In the genomic region with DNA sequence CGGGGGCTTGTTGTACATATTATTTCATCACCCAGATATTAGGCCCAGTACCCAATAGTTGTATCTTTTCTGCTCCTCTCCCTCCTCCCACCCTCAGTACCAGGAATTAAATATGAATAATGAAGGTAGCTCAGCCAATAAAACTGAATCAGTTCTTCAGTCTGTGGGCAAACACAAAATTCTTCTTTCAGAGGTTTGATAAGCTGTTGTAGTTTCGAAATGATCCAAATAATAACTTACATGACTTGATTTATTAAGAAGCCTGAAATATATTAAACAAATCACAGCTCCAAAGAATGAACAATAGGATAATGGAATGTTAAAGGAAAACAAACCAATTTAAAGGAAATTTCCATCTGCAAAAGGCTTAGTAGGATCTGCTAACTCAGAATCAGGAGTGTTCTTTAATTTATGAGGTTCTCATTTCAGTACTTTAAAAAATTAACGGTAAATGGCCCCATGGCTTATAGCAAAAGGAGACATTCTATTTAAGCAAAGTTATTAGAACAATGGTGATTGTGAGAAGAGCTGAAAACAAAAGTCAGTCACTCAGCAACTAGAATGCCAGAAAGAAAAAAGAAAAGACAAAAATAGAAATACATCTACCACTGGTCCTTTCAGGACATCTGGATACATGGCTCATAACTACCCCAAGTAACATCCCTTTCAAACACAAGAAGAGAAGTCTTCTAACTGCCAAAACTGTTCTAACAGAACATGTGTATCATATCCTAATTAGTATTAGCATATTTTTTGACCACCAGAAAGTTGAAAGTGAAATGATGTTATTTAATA, we compare ENCODE assay signal across 13 cellular contexts.
DNase-seq lines count a peak whose midpoint lies in the region; ATAC-seq and TF ChIP-seq lines count a peak whose summit lies in the region.
"Had no signal": no experiment of that assay in that cellular context is flagged by ENCODE, and none has a peak within 500 bp of the region (broad histone marks: within the 10 kb centered on the region; RNA-seq: fewer than 3 reads in every experiment).

No MANE protein-coding gene starts in this region.

- H3K27ac Mint-ChIP-seq in activated CD8-positive, alpha-beta T cell treated with anti-CD3 and anti-CD28 coated beads for 36 hours: peak overlapping the region; percentile 85
- H3K27ac Mint-ChIP-seq in activated CD8-positive, alpha-beta T cell treated with anti-CD3 and anti-CD28 coated beads, Interleukin-2, amount 10 ng/mL, durations not matched to agents 7 days and 5 days: no peak overlapping the region
- H3K27ac Mint-ChIP-seq: T-helper 1 cell treated with Interleukin-12 subunit alpha and Interleukin-12 subunit beta and Interleukin-4 antibody, amounts not matched to agents 30 μg/mL and 1 μg/mL, for 36 hours had no signal

- peaks cover 52% of the 10 kb centered on the region for H3K4me1 Mint-ChIP-seq in activated CD8-positive, alpha-beta T cell treated with anti-CD3 and anti-CD28 coated beads for 36 hours (ENCODE audit: low read depth)
- peaks cover 15% of the 10 kb centered on the region for H3K4me1 Mint-ChIP-seq in activated CD8-positive, alpha-beta T cell treated with anti-CD3 and anti-CD28 coated beads, Interleukin-2, amount 10 ng/mL, durations not matched to agents 7 days and 5 days (ENCODE audit: low read depth)

- no peaks in the 10 kb centered on the region for H3K27me3 Mint-ChIP-seq in activated CD8-positive, alpha-beta T cell treated with anti-CD3 and anti-CD28 coated beads for 36 hours
- no peaks in the 10 kb centered on the region for H3K27me3 Mint-ChIP-seq in activated CD8-positive, alpha-beta T cell treated with anti-CD3 and anti-CD28 coated beads, Interleukin-2, amount 10 ng/mL, durations not matched to agents 7 days and 5 days (ENCODE audit: low read depth)

- H3K36me3 ChIP-seq in right atrium auricular region: no peaks in the 10 kb centered on the region
- H3K36me3 ChIP-seq in stomach: no peaks in the 10 kb centered on the region
- H3K36me3 ChIP-seq: thoracic aorta had no signal

- H3K4me1 ChIP-seq in right atrium auricular region: peaks cover 0 to 56% of the 10 kb centered on the region in 2 donors
- peaks cover 0 to 66% (median 33%) of the 10 kb centered on the region in 4 donors for H3K4me1 ChIP-seq in stomach

- TF ChIP-seq EP300 in stomach (IDR thresholded peaks at IDR 0.05): no peak

- H3K27ac ChIP-seq in right atrium auricular region: peak overlapping the region; percentile 43 to 61
- H3K27ac ChIP-seq in stomach: peak overlapping the region in 3 of 5 donors; percentile 17 to 29 (median 20)

- CTCF ChIA-PET in activated CD8-positive, alpha-beta T cell treated with anti-CD3 and anti-CD28 coated beads for 36 hours (lab: Charles Lee): interaction anchor here (0.9 to 1.0 kb wide), 2 partner anchors 8 to 21 kb away, joined by 3 read pairs; no protein-coding TSS in a partner anchor
- CTCF ChIA-PET in activated CD8-positive, alpha-beta T cell treated with anti-CD3 and anti-CD28 coated beads, Interleukin-2, amount 10 ng/mL, durations not matched to agents 7 days and 5 days (lab: Charles Lee): no interaction called here

- intact Hi-C loops in activated CD8-positive, alpha-beta T cell treated with anti-CD3 and anti-CD28 coated beads for 36 hours (cut with micrococcal nuclease): no loop called here
- intact Hi-C loops in stomach (cut with DNase I; ENCODE audit: low total_unique reads): no loop called here

- TF ChIP-seq POLR2A in stomach (IDR thresholded peaks at IDR 0.05): no peak

- H3K9me3 ChIP-seq in right atrium auricular region (no peaks in the 10 kb centered on the region), stomach (no peaks in the 10 kb centered on the region)
- H3K9me3 ChIP-seq: thoracic aorta had no signal

- peaks cover 5% of the 10 kb centered on the region for H3K9me3 Mint-ChIP-seq in activated CD8-positive, alpha-beta T cell treated with anti-CD3 and anti-CD28 coated beads for 36 hours
- H3K9me3 Mint-ChIP-seq in activated CD8-positive, alpha-beta T cell treated with anti-CD3 and anti-CD28 coated beads, Interleukin-2, amount 10 ng/mL, durations not matched to agents 7 days and 5 days (ENCODE audit: insufficient read depth): peaks cover 7% of the 10 kb centered on the region

- POLR2A ChIA-PET in activated CD8-positive, alpha-beta T cell treated with anti-CD3 and anti-CD28 coated beads for 36 hours (lab: Charles Lee): no interaction called here
- POLR2A ChIA-PET in activated CD8-positive, alpha-beta T cell treated with anti-CD3 and anti-CD28 coated beads, Interleukin-2, amount 10 ng/mL, durations not matched to agents 7 days and 5 days (lab: Charles Lee): no interaction called here

- no peak for TF ChIP-seq CTCF in activated CD8-positive, alpha-beta T cell treated with anti-CD3 and anti-CD28 coated beads for 36 hours (IDR thresholded peaks at IDR 0.05)
- no peak for TF ChIP-seq CTCF in astrocyte of the spinal cord (IDR thresholded peaks at IDR 0.05; ENCODE audit: low read depth, low read length)
- no peak for TF ChIP-seq CTCF in right atrium auricular region (IDR thresholded peaks at IDR 0.05)
- TF ChIP-seq CTCF in stomach (IDR thresholded peaks at IDR 0.05): no peak

- H3K4me3 Mint-ChIP-seq in activated CD8-positive, alpha-beta T cell treated with anti-CD3 and anti-CD28 coated beads for 36 hours: no peak overlapping the region
- H3K4me3 Mint-ChIP-seq in activated CD8-positive, alpha-beta T cell treated with anti-CD3 and anti-CD28 coated beads, Interleukin-2, amount 10 ng/mL, durations not matched to agents 7 days and 5 days: no peak overlapping the region
- H3K4me3 Mint-ChIP-seq: T-helper 1 cell treated with Interleukin-12 subunit alpha and Interleukin-12 subunit beta and Interleukin-4 antibody, amounts not matched to agents 30 μg/mL and 1 μg/mL, for 36 hours had no signal

- whole genome bisulfite sequencing in stomach, 5 donors: 68 to 76% (median 72%) methylated on average over 3 of the region's 3 CpGs

- no peak for ATAC-seq in activated CD8-positive, alpha-beta T cell treated with anti-CD3 and anti-CD28 coated beads for 36 hours
- ATAC-seq in activated CD8-positive, alpha-beta T cell treated with anti-CD3 and anti-CD28 coated beads, Interleukin-2, amount 10 ng/mL, durations not matched to agents 7 days and 5 days: no peak
- no peak for ATAC-seq in HG02588 (IDR thresholded peaks at IDR 0.05; ENCODE audit: unreplicated experiment)

- H3K4me3 ChIP-seq in astrocyte of the spinal cord (ENCODE audit: low read depth, low read length) (no peak overlapping the region), right atrium auricular region (no peak overlapping the region), stomach (no peak overlapping the region)
- H3K4me3 ChIP-seq: thoracic aorta had no signal

- in situ Hi-C loops in astrocyte of the spinal cord (cut with HindIII; ENCODE audit: low sequenced_read_pairs) (no loop called here), ACHN (cut with HindIII; ENCODE audit: low pct_ligation_motif_present, low pct_unique_long_range_greater_than_20kb, low sequenced_read_pairs) (no loop called here)

- H3K36me3 Mint-ChIP-seq in activated CD8-positive, alpha-beta T cell treated with anti-CD3 and anti-CD28 coated beads for 36 hours (ENCODE audit: low read depth): peaks cover 31% of the 10 kb centered on the region
- H3K36me3 Mint-ChIP-seq in activated CD8-positive, alpha-beta T cell treated with anti-CD3 and anti-CD28 coated beads, Interleukin-2, amount 10 ng/mL, durations not matched to agents 7 days and 5 days (ENCODE audit: low read depth): peaks cover 33% of the 10 kb centered on the region

- DNase-seq in activated CD8-positive, alpha-beta T cell treated with anti-CD3 and anti-CD28 coated beads for 36 hours: no peak
- DNase-seq in activated CD8-positive, alpha-beta T cell treated with anti-CD3 and anti-CD28 coated beads, Interleukin-2, amount 10 ng/mL, durations not matched to agents 7 days and 5 days: no peak
- DNase-seq in astrocyte of the spinal cord (ENCODE audit: low read depth, low spot score) (peak; percentile 24), right atrium auricular region (ENCODE audit: low spot score) (no peak), stomach (no peak), GF-D8 (lab: John Stamatoyannopoulos, UW) (no peak), ACHN (no peak)
- DNase-seq: activated CD4-positive, alpha-beta T cell treated with anti-CD3 and anti-CD28 coated beads for 48 hours; activated effector memory CD4-positive, alpha-beta T cell treated with anti-CD3 and anti-CD28 coated beads, Interleukin-2, amount 50 U/mL, for 16 hours; NCI-H1048 had no signal

- no peaks in the 10 kb centered on the region for H3K27me3 ChIP-seq in right atrium auricular region
- H3K27me3 ChIP-seq in stomach: no peaks in the 10 kb centered on the region
